In the genomic region with DNA sequence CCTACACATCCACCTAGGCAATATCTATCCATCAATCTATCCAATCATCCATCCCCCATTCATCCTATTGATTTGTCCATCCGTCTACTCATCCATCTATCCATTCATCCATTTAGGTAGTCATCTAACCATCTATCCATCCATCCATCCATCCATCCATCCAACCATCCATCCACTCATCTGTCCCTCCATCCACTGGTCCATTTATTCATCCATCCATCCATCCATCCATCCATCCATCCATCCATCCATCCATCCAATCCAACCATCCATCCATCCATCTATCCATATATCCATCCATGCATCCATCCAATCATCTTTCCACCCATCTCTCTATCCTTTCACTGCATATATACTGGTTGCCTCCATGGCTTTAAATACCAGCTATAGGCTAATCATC, we compare ENCODE assay signal across 41 cellular contexts. TPM values are rescaled to one million over a fixed set of nuclear protein-coding genes. Genes with fewer than 3 reads are reported as not detected.
"Had no signal": no experiment of that assay in that cellular context is flagged by ENCODE, and none has a peak within 500 bp of the region (broad histone marks: within the 10 kb centered on the region; RNA-seq: fewer than 3 reads in every experiment).

No MANE protein-coding gene starts in this region.

- H3K36me3 ChIP-seq: MG63 had no signal

- H3K9me3 ChIP-seq: MG63 had no signal

- H3K4me3 ChIP-seq: MG63 had no signal

- DNase-seq: Karpas-422, Kasumi-1, MG63, MM.1S, MV-4-11, NCI-H1048, NCI-H1092, NCI-H1092 treated with DMSO at 0.1 percent for 48 hours, NCI-H1105, NCI-H1105 treated with DMSO at 0.1 percent for 48 hours, NCI-H1417, NCI-H1417 treated with DMSO at 0.1 percent for 48 hours, NCI-H1436, NCI-H1436 treated with DMSO at 0.1 percent for 48 hours, NCI-H146, NCI-H1694, NCI-H1694 treated with DMSO at 0.1 percent for 48 hours, NCI-H187, NCI-H187 treated with DMSO at 0.1 percent for 48 hours, NCI-H1930, NCI-H2029, NCI-H2029 treated with DMSO at 0.1 percent for 48 hours, NCI-H2081, NCI-H2081 treated with DMSO at 0.1 percent for 48 hours, NCI-H2107, NCI-H2171, NCI-H2171 treated with DMSO at 0.1 percent for 48 hours, NCI-H2227 treated with DMSO at 0.1 percent for 48 hours, NCI-H226, NCI-H345, NCI-H446, NCI-H446 treated with DMSO at 0.1 percent for 48 hours, NCI-H510A, NCI-H510A treated with DMSO at 0.1 percent for 48 hours, NCI-H524, NCI-H524 treated with DMSO at 0.1 percent for 48 hours, NCI-H526 had no signal

RNA-seq across cellular contexts. Expression of a gene that starts 3.9 kb away (rescaled TPM):
- total RNA-seq: LHCN-M2, M059J, MCF 10A, NCI-H460 had no signal

RNA-seq across cellular contexts. Expression of a gene that starts 21.7 kb away (rescaled TPM):
- total RNA-seq: LHCN-M2, M059J, NCI-H460 had no signal

RNA-seq across cellular contexts. Expression of a gene that starts 26.2 kb away (rescaled TPM):
- total RNA-seq: LHCN-M2, M059J, MCF 10A, NCI-H460 had no signal

RNA-seq across cellular contexts. Expression of a gene that starts 34.6 kb away (rescaled TPM):
- total RNA-seq: LHCN-M2, M059J, MCF 10A, NCI-H460 had no signal

RNA-seq across cellular contexts. Expression of a gene that starts 41.5 kb away (rescaled TPM):
- total RNA-seq: LHCN-M2, M059J, MCF 10A had no signal
